Comparison of ENCODE assay signal across 24 cellular contexts in the genomic region with DNA sequence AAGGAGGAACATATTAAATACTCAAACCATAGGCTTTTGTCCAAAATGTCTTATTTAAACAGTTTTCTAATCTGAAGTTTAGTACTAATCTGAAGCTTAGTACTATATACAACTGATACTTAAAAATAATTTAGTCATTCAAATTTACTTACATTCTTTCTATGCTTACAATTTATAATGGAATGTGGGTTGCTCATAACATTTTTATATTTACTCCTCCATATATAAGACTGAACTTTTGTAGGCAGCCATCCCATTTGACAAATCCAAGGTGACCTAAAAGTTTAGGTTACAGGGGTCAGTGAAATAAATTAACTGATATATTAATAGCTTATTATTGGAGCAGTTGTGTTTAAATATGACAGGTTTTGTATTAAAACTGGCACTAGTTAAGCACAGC.
DNase-seq lines count a peak whose midpoint lies in the region; FAIRE-seq and TF ChIP-seq lines count a peak whose summit lies in the region.
"Had no signal": no experiment of that assay in that cellular context is flagged by ENCODE, and none has a peak within 500 bp of the region (broad histone marks: within the 10 kb centered on the region; RNA-seq: fewer than 3 reads in every experiment).

No MANE protein-coding gene starts in this region.

- peak overlapping the region; percentile 46; the same call in 1 of the 2 replicates for H3K4me3 Mint-ChIP-seq in HFFc6
- H3K4me3 Mint-ChIP-seq in endothelial cell (ENCODE audit: unreplicated experiment): no peak overlapping the region
- H3K4me3 Mint-ChIP-seq: CD8-positive, alpha-beta T cell; GM23338; H9 had no signal

- FAIRE-seq in kidney (lab: Jason Lieb, UNC): peak; percentile 11
- FAIRE-seq: HTR-8/SVneo had no signal

- intact Hi-C loops in kidney (cut with DNase I) (no loop called here), adrenal gland (cut with DNase I) (no loop called here), uterus (cut with DNase I; ENCODE audit: low total_unique reads) (no loop called here)

- H3K9me3 Mint-ChIP-seq in HFFc6: no peaks in the 10 kb centered on the region
- no peaks in the 10 kb centered on the region for H3K9me3 Mint-ChIP-seq in endothelial cell (ENCODE audit: unreplicated experiment)
- H3K9me3 Mint-ChIP-seq: CD8-positive, alpha-beta T cell; GM23338; H9 had no signal

- no peak overlapping the region for H3K9ac ChIP-seq in kidney (ENCODE audit: low read length in 2 of 2)

- H3K27me3 Mint-ChIP-seq in HFFc6 (ENCODE audit: insufficient read depth) (peaks cover 3% of the 10 kb centered on the region; the same call in 1 of the 2 replicates), endothelial cell (ENCODE audit: unreplicated experiment) (no peaks in the 10 kb centered on the region)

- no peak for TF ChIP-seq CTCF in HFFc6 (IDR thresholded peaks at IDR 0.05)
- TF ChIP-seq CTCF in endothelial cell (IDR thresholded peaks at IDR 0.05; ENCODE audit: unreplicated experiment): no peak
- no peak for TF ChIP-seq CTCF in kidney (IDR thresholded peaks at IDR 0.05; ENCODE audit: borderline replicate concordance, extremely low read depth, insufficient read depth)
- TF ChIP-seq CTCF in adrenal gland (IDR thresholded peaks at IDR 0.05): no peak
- TF ChIP-seq CTCF in uterus (IDR thresholded peaks at IDR 0.05): no peak

- TF ChIP-seq POLR2A in adrenal gland (IDR thresholded peaks at IDR 0.05): no peak
- no peak for TF ChIP-seq POLR2A in uterus (IDR thresholded peaks at IDR 0.05)

- H3K36me3 ChIP-seq in kidney (ENCODE audit: control insufficient read depth in 1 of 2, insufficient read depth in 2 of 2, low read length in 2 of 2) (no peaks in the 10 kb centered on the region), adrenal gland (replicated peaks in 1 of 2) (no peaks in the 10 kb centered on the region), uterus (no peaks in the 10 kb centered on the region)
- H3K36me3 ChIP-seq: SJSA1 had no signal

- H3K36me3 Mint-ChIP-seq in HFFc6 (ENCODE audit: low read depth) (no peaks in the 10 kb centered on the region), endothelial cell (ENCODE audit: low read depth, unreplicated experiment) (no peaks in the 10 kb centered on the region)

- H3K9me3 ChIP-seq in kidney (ENCODE audit: control insufficient read depth in 1 of 2, low read length in 2 of 2) (no peaks in the 10 kb centered on the region), adrenal gland (replicated peaks in 1 of 3) (no peaks in the 10 kb centered on the region), uterus (no peaks in the 10 kb centered on the region)
- H3K9me3 ChIP-seq: Caco-2, SJSA1 had no signal

- no peaks in the 10 kb centered on the region for H3K27me3 ChIP-seq in adrenal gland
- no peaks in the 10 kb centered on the region for H3K27me3 ChIP-seq in uterus
- H3K27me3 ChIP-seq: SJSA1 had no signal

- H3K4me1 Mint-ChIP-seq in HFFc6 (ENCODE audit: low read depth) (peaks cover 41% of the 10 kb centered on the region), endothelial cell (ENCODE audit: unreplicated experiment) (peaks cover 46% of the 10 kb centered on the region)

- H3K27ac Mint-ChIP-seq in HFFc6 (peak overlapping the region; percentile 62), endothelial cell (ENCODE audit: unreplicated experiment) (peak overlapping the region; percentile 97)
- H3K27ac Mint-ChIP-seq: CD8-positive, alpha-beta T cell; GM23338; H9 had no signal

- H3K27ac ChIP-seq in kidney (ENCODE audit: low read depth in 2 of 2, low read length in 2 of 2) (no peak overlapping the region), adrenal gland (no peak overlapping the region), uterus (no peak overlapping the region)
- H3K27ac ChIP-seq: C4-2B, PC-9, SJSA1 had no signal

- H3K4me1 ChIP-seq in kidney (ENCODE audit: control insufficient read depth in 1 of 2, insufficient read depth in 1 of 2, low read depth in 1 of 2, low read length in 2 of 2): no peaks in the 10 kb centered on the region
- peaks cover 7 to 9% of the 10 kb centered on the region in 2 donors for H3K4me1 ChIP-seq in adrenal gland (replicated peaks in 1 of 2)
- H3K4me1 ChIP-seq in uterus: no peaks in the 10 kb centered on the region
- H3K4me1 ChIP-seq: Caco-2, SJSA1 had no signal

- DNase-seq in EL (peak; percentile 35), HFFc6 (no peak), endothelial cell (ENCODE audit: low spot score) (no peak), kidney (no peak), epidermal melanocyte (ENCODE audit: insufficient read length, low spot score) (no peak), adrenal gland (no peak), uterus (no peak)
- DNase-seq in activated naive CD4-positive, alpha-beta T cell treated with anti-CD3 and anti-CD28 coated beads, Interleukin-2, amount 50 U/mL, for 16 hours: no peak
- DNase-seq: Caco-2; CD8-positive, alpha-beta T cell; H9; KBM-7; NCI-H1694; NCI-H2029 treated with DMSO at 0.1 percent for 48 hours; NCI-H446 treated with DMSO at 0.1 percent for 48 hours; NCI-H526; NCI-H82; NK-92 treated with Interleukin-12 subunit alpha and Interleukin-12 subunit beta, amount 100 ng/mL, for 24 hours; PC-9; Right ventricle myocardium superior had no signal

- H3K4me3 ChIP-seq in kidney (ENCODE audit: low read length in 2 of 2): no peak overlapping the region
- H3K4me3 ChIP-seq in adrenal gland: no peak overlapping the region
- H3K4me3 ChIP-seq in uterus: no peak overlapping the region
- H3K4me3 ChIP-seq: GM23338, PC-9, SJSA1 had no signal
